In the genomic region with DNA sequence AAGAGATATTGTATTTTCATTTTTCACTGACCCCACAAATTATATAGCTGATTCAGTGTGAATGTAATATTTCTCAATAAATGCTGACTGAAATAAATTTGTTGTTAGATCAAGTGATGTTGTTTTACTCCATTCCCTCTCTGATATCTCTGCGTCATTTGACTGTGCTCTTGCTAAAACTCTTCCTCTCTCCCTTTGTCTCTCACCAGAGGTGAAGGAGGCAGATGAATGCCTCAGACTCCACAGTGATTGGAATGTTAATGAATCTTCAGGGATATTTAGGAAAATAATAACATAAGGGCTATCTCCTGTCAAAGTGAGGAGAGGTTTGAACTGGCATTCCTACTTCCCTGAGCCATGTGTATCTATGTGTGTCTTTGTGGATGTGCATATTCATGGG, we compare ENCODE assay signal across 24 cellular contexts. TPM values are rescaled to one million over a fixed set of nuclear protein-coding genes. Genes with fewer than 3 reads are reported as not detected.
"Had no signal": no experiment of that assay in that cellular context is flagged by ENCODE, and none has a peak within 500 bp of the region (broad histone marks: within the 10 kb centered on the region; RNA-seq: fewer than 3 reads in every experiment).

No MANE protein-coding gene starts in this region.

- H3K9me3 ChIP-seq: SJSA1 had no signal

- H3K4me3 Mint-ChIP-seq: IgD-negative memory B cell had no signal

- H3K27ac Mint-ChIP-seq: IgD-negative memory B cell had no signal

- H3K27ac ChIP-seq: SJSA1, SK-N-MC had no signal

- FAIRE-seq: RCC 7860 had no signal

- H3K27me3 Mint-ChIP-seq: IgD-negative memory B cell had no signal

- H3K4me1 ChIP-seq: SJSA1 had no signal

- H3K9me3 Mint-ChIP-seq: IgD-negative memory B cell had no signal

- H3K36me3 ChIP-seq: SJSA1 had no signal

- DNase-seq: Kasumi-1, KG1, MM.1S, NCI-H1092 treated with DMSO at 0.1 percent for 48 hours, NCI-H1436, NCI-H187, NCI-H2029, NCI-H2081 treated with DMSO at 0.1 percent for 48 hours, NCI-H2171, NCI-H226, NCI-H446, NCI-H510A, NCI-H524 treated with DMSO at 0.1 percent for 48 hours, NCI-H69, NCI-H774, Right ventricle myocardium superior, RPMI8226, SIG-M5 had no signal

- H3K27me3 ChIP-seq: SJSA1 had no signal

- H3K4me3 ChIP-seq: SJSA1, SK-N-MC had no signal

- H3K36me3 Mint-ChIP-seq: IgD-negative memory B cell had no signal

RNA-seq across cellular contexts. Expression of gene CD1E, which starts 3.7 kb away (rescaled TPM):
- total RNA-seq: HT1080, M059J, Right ventricle myocardium superior, SJSA1 had no signal
- polyA plus RNA-seq: IgD-negative memory B cell had no signal

RNA-seq across cellular contexts. Expression of gene CD1B, which starts 26.1 kb away (rescaled TPM):
- total RNA-seq: HT1080, M059J, Right ventricle myocardium superior, SJSA1 had no signal
- polyA plus RNA-seq: IgD-negative memory B cell had no signal

RNA-seq across cellular contexts. Expression of gene OR10T2, which starts 41.8 kb away (rescaled TPM):
- total RNA-seq: HT1080, M059J, Right ventricle myocardium superior, SJSA1 had no signal
- polyA plus RNA-seq: IgD-negative memory B cell had no signal
